ENCODE assay signal across 20 cellular contexts in genomic region chr11:77397631-77398030, GRCh38.
"Had no signal": no experiment of that assay in that cellular context is flagged by ENCODE, and none has a peak within 500 bp of the region (broad histone marks: within the 10 kb centered on the region; RNA-seq: fewer than 3 reads in every experiment).

No MANE protein-coding gene starts in this region.

- H3K9me3 ChIP-seq: left lung, lower lobe of right lung, right atrium auricular region, suprapubic skin, thyroid gland, upper lobe of left lung, uterus had no signal

- H3K27me3 Mint-ChIP-seq: dendritic cell treated with granulocyte-macrophage colony-stimulating factor and Interleukin-4, amounts not matched to agents 40 ng/mL and 50 ng/mL, for 4 days; memory B cell; natural killer cell treated with Interleukin-12 subunit alpha and Interleukin-12 subunit beta and Interleukin-15 and Interleukin-18, amount 100 ng/mL, for 72 hours had no signal

- H3K27ac ChIP-seq: foreskin keratinocyte, left lung, lower lobe of right lung, neural progenitor cell, parathyroid adenoma, right atrium auricular region, suprapubic skin, thyroid gland, upper lobe of left lung, uterus had no signal

- DNase-seq: cerebellar nuclear complex; foreskin keratinocyte; left lung; lower lobe of right lung; occipital lobe; stimulated activated CD4-positive, alpha-beta T cell treated with anti-CD3 and anti-CD28 coated beads, Interleukin-2, amount 100 ng/mL, for 48 hours; stimulated activated naive CD8-positive, alpha-beta T cell treated with anti-CD3 and anti-CD28 coated beads, Interleukin-15, Interleukin-2, amounts not matched to agents 100 U/mL and 50 U/mL, for 24 hours; thyroid gland; upper lobe of left lung; uterus had no signal

- ATAC-seq: foreskin keratinocyte; left lung; lower lobe of right lung; natural killer cell treated with Interleukin-12 subunit alpha and Interleukin-12 subunit beta and Interleukin-15 and Interleukin-18, amount 100 ng/mL, for 72 hours; stimulated activated naive CD8-positive, alpha-beta T cell treated with anti-CD3 and anti-CD28 coated beads, Interleukin-15, Interleukin-2, amounts not matched to agents 100 U/mL and 50 U/mL, for 24 hours had no signal

- H3K36me3 ChIP-seq: left lung, lower lobe of right lung, neural progenitor cell, right atrium auricular region, suprapubic skin, thyroid gland, upper lobe of left lung, uterus had no signal

- FAIRE-seq: colon had no signal

- H3K4me3 ChIP-seq: left lung, lower lobe of right lung, neural progenitor cell, right atrium auricular region, smooth muscle cell, suprapubic skin, thyroid gland, upper lobe of left lung, uterus had no signal

- H3K27ac Mint-ChIP-seq: dendritic cell treated with granulocyte-macrophage colony-stimulating factor and Interleukin-4, amounts not matched to agents 40 ng/mL and 50 ng/mL, for 4 days; memory B cell; mesothelial cell of epicardium; natural killer cell treated with Interleukin-12 subunit alpha and Interleukin-12 subunit beta and Interleukin-15 and Interleukin-18, amount 100 ng/mL, for 72 hours; neural progenitor cell had no signal

- H3K4me3 Mint-ChIP-seq: dendritic cell treated with granulocyte-macrophage colony-stimulating factor and Interleukin-4, amounts not matched to agents 40 ng/mL and 50 ng/mL, for 4 days; memory B cell; mesothelial cell of epicardium; natural killer cell treated with Interleukin-12 subunit alpha and Interleukin-12 subunit beta and Interleukin-15 and Interleukin-18, amount 100 ng/mL, for 72 hours; neural progenitor cell had no signal

- H3K36me3 Mint-ChIP-seq: mesothelial cell of epicardium; natural killer cell treated with Interleukin-12 subunit alpha and Interleukin-12 subunit beta and Interleukin-15 and Interleukin-18, amount 100 ng/mL, for 72 hours had no signal

- H3K27me3 ChIP-seq: foreskin keratinocyte, left lung, neural progenitor cell, right atrium auricular region, suprapubic skin, thyroid gland, upper lobe of left lung, uterus had no signal

- H3K4me1 ChIP-seq: lower lobe of right lung, parathyroid adenoma had no signal

- H3K9me3 Mint-ChIP-seq: dendritic cell treated with granulocyte-macrophage colony-stimulating factor and Interleukin-4, amounts not matched to agents 40 ng/mL and 50 ng/mL, for 4 days; memory B cell; natural killer cell treated with Interleukin-12 subunit alpha and Interleukin-12 subunit beta and Interleukin-15 and Interleukin-18, amount 100 ng/mL, for 72 hours; neural progenitor cell had no signal
